22 cellular contexts compared by ENCODE assay signal in the genomic region with DNA sequence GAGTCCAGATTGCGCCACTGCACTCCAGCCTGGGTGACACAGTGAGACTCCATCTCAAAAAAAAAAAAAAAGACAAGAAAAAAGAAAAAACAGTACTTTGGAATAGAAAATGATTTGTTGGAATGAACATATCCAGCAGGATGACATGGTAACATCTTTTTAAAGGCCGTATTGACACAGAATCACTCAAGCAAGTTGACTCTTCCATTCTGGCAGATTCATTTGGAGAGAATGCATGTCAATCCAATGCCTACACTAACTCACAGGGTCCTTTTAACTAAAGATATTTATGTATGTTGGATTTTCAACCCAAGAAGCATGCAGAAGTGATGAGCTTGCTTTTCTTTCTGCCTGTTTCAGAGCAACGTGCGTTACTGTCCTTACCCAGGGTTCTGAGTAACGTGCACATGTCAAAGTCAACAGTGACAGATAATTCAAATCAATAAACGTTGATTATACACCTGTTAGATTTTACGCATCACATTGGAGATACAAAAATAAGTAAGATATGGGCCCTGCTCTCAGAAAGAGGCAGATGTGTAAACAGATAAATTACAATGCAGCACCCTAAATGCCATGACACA.
"Had no signal": no experiment of that assay in that cellular context is flagged by ENCODE, and none has a peak within 500 bp of the region (broad histone marks: within the 10 kb centered on the region; RNA-seq: fewer than 3 reads in every experiment).

No MANE protein-coding gene starts in this region.

- H3K27me3 ChIP-seq: dorsolateral prefrontal cortex, gastrocnemius medialis, neutrophil, stomach, testis, tibial artery had no signal

- ATAC-seq: esophagus mucosa; gastrocnemius medialis; left lobe of liver; natural killer cell; sciatic nerve; stimulated activated effector memory CD8-positive, alpha-beta T cell treated with anti-CD3 and anti-CD28 coated beads, Interleukin-12 subunit alpha, Interleukin-12 subunit beta, amount 100 ng/mL, for 72 hours had no signal

- DNase-seq: dorsolateral prefrontal cortex; effector CD4-positive, alpha-beta T cell; endodermal cell; foreskin fibroblast; gastrocnemius medialis; head of caudate nucleus; natural killer cell; stimulated activated CD4-positive, alpha-beta T cell treated with anti-CD3 and anti-CD28 coated beads, Interleukin-2, amount 100 ng/mL, for 24 hours; stimulated activated CD4-positive, alpha-beta T cell treated with anti-CD3 and anti-CD28 coated beads, Interleukin-4, amount 100 ng/mL, for 24 hours; stimulated activated naive CD4-positive, alpha-beta T cell treated with Interleukin-2 at 50 U/mL for 16 hours; stomach; testis; tibial artery had no signal

- H3K4me1 ChIP-seq: parathyroid adenoma, testis had no signal

- H3K9me3 ChIP-seq: gastrocnemius medialis, neutrophil, stomach, testis, tibial artery had no signal

- H3K36me3 ChIP-seq: gastrocnemius medialis, neutrophil, stomach, tibial artery had no signal

- FAIRE-seq: colon, keratinocyte had no signal

- H3K4me3 ChIP-seq: dorsolateral prefrontal cortex, gastrocnemius medialis, lung, stomach, testis, tibial artery had no signal

- H3K27ac ChIP-seq: dorsolateral prefrontal cortex, gastrocnemius medialis, parathyroid adenoma, stomach, testis, tibial artery had no signal

- H2AFZ ChIP-seq: parathyroid adenoma had no signal

- H3K79me2 ChIP-seq: parathyroid adenoma had no signal

- H3K9ac ChIP-seq: parathyroid adenoma had no signal
